Comparison of ENCODE assay signal across 8 cellular contexts in genomic region chr1:25246600-25247023, GRCh38. TPM values are rescaled to one million over a fixed set of nuclear protein-coding genes. Genes with fewer than 3 reads are reported as not detected.
DNase-seq lines count a peak whose midpoint lies in the region; ATAC-seq and TF ChIP-seq lines count a peak whose summit lies in the region.

No MANE protein-coding gene starts in this region.

- no peaks in the 10 kb centered on the region for H4K20me1 ChIP-seq in fibroblast of lung (ENCODE audit: control insufficient read depth, extremely low read depth, insufficient read depth, low read length)

- H3K4me2 ChIP-seq in fibroblast of lung (ENCODE audit: extremely low read depth, insufficient read depth, low read length) (peak overlapping the region; percentile 83), parathyroid adenoma (ENCODE audit: low read length) (peak overlapping the region; percentile 96)

- POLR2A ChIA-PET in activated CD8-positive, alpha-beta T cell treated with anti-CD3 and anti-CD28 coated beads for 36 hours (lab: Charles Lee), result interaction anchor here (0.6 to 3.9 kb wide), 7 partner anchors 14 to 323 kb away, joined by 3 to 40 read pairs (median 3); partner anchors contain the start of genes SYF2 and TMEM50A

- H3K27me3 Mint-ChIP-seq in activated CD8-positive, alpha-beta T cell treated with anti-CD3 and anti-CD28 coated beads for 36 hours, result no peaks in the 10 kb centered on the region

- H3K27me3 ChIP-seq in fibroblast of lung (ENCODE audit: control insufficient read depth, insufficient read depth, low read length), result no peaks in the 10 kb centered on the region
- H3K27me3 ChIP-seq in parathyroid adenoma (ENCODE audit: control insufficient read depth, insufficient read depth, low read length), result no peaks in the 10 kb centered on the region

- peak overlapping the region; percentile 99 for H3K27ac ChIP-seq in fibroblast of lung (ENCODE audit: insufficient read depth, low read length)
- peak overlapping the region; percentile 97 for H3K27ac ChIP-seq in parathyroid adenoma

- H3K4me3 ChIP-seq in fibroblast of lung (replicated peaks in 1 of 4; ENCODE audit: control extremely low read depth in 1 of 4, insufficient read depth in 1 of 4, low read depth in 3 of 4, low read length in 4 of 4) (peak overlapping the region; percentile 78 to 96 (median 92)), parathyroid adenoma (ENCODE audit: low read depth, low read length) (peak overlapping the region; percentile 99)

- CTCF ChIA-PET in activated CD8-positive, alpha-beta T cell treated with anti-CD3 and anti-CD28 coated beads for 36 hours (lab: Charles Lee), result no interaction called here

- no peak for TF ChIP-seq CTCF in activated CD8-positive, alpha-beta T cell treated with anti-CD3 and anti-CD28 coated beads for 36 hours (IDR thresholded peaks at IDR 0.05)
- TF ChIP-seq CTCF in fibroblast of lung (conservative IDR thresholded peaks at IDR 0.05 in 1 of 2, IDR thresholded peaks at IDR 0.05 in 1 of 2; ENCODE audit: low read depth in 1 of 2, low read length in 2 of 2), result no peak
- TF ChIP-seq CTCF in parathyroid adenoma (IDR thresholded peaks at IDR 0.05), result no peak

- H3K9me3 Mint-ChIP-seq in activated CD8-positive, alpha-beta T cell treated with anti-CD3 and anti-CD28 coated beads for 36 hours, result no peaks in the 10 kb centered on the region

- H3K9ac ChIP-seq in fibroblast of lung (ENCODE audit: insufficient read depth, low read length), result peak overlapping the region; percentile 97
- no peak overlapping the region for H3K9ac ChIP-seq in parathyroid adenoma

- ATAC-seq in HG03108 (IDR thresholded peaks at IDR 0.05; ENCODE audit: unreplicated experiment), result peak; percentile 9
- no peak for ATAC-seq in activated CD8-positive, alpha-beta T cell treated with anti-CD3 and anti-CD28 coated beads for 36 hours
- no peak for ATAC-seq in GM18519 (IDR thresholded peaks at IDR 0.05; ENCODE audit: low FRiP score, unreplicated experiment)
- no peak for ATAC-seq in HG03139 (IDR thresholded peaks at IDR 0.05; ENCODE audit: unreplicated experiment)

- no peaks in the 10 kb centered on the region for H3K9me3 ChIP-seq in fibroblast of lung (ENCODE audit: control insufficient read depth, insufficient read depth, low read depth, low read length)
- no peaks in the 10 kb centered on the region for H3K9me3 ChIP-seq in parathyroid adenoma (ENCODE audit: control insufficient read depth, low read length)

- H3K4me1 ChIP-seq in fibroblast of lung (ENCODE audit: control insufficient read depth, extremely low read depth, insufficient read depth, low read length), result peaks cover 3% of the 10 kb centered on the region
- no peaks in the 10 kb centered on the region for H3K4me1 ChIP-seq in parathyroid adenoma

- DNase-seq in NCI-H146 (lab: John Stamatoyannopoulos, UW) (peak; percentile 33), NCI-H146 treated with DMSO at 0.1 percent for 48 hours (lab: John Stamatoyannopoulos, UW; ENCODE audit: unreplicated experiment) (no peak), fibroblast of lung (ENCODE audit: low read depth in 2 of 2) (peak in 1 of 2 donors; percentile 15)
- DNase-seq in activated CD8-positive, alpha-beta T cell treated with anti-CD3 and anti-CD28 coated beads for 36 hours, result peak; percentile 39

- intact Hi-C loops in activated CD8-positive, alpha-beta T cell treated with anti-CD3 and anti-CD28 coated beads for 36 hours (cut with micrococcal nuclease), result loop anchor here (5.0 kb wide), 1 partner anchor 91 kb away; the partner anchor contains the start of gene TMEM50A

- peaks cover 43% of the 10 kb centered on the region for H3K79me2 ChIP-seq in fibroblast of lung (ENCODE audit: control insufficient read depth, insufficient read depth, low read length)
- no peaks in the 10 kb centered on the region for H3K79me2 ChIP-seq in parathyroid adenoma

- H3K36me3 ChIP-seq in fibroblast of lung (ENCODE audit: control insufficient read depth, insufficient read depth, low read length) (peaks cover 7% of the 10 kb centered on the region), parathyroid adenoma (ENCODE audit: control insufficient read depth, insufficient read depth, low read length) (no peaks in the 10 kb centered on the region)

- peak overlapping the region; percentile 98 for H3K27ac Mint-ChIP-seq in activated CD8-positive, alpha-beta T cell treated with anti-CD3 and anti-CD28 coated beads for 36 hours

- H2AFZ ChIP-seq in fibroblast of lung (ENCODE audit: low read length), result no peak overlapping the region
- peak overlapping the region; percentile 69 for H2AFZ ChIP-seq in parathyroid adenoma

- peaks cover 46% of the 10 kb centered on the region for H3K4me1 Mint-ChIP-seq in activated CD8-positive, alpha-beta T cell treated with anti-CD3 and anti-CD28 coated beads for 36 hours (ENCODE audit: low read depth)

- H3K4me3 Mint-ChIP-seq in activated CD8-positive, alpha-beta T cell treated with anti-CD3 and anti-CD28 coated beads for 36 hours, result peak overlapping the region; percentile 97

- H3K36me3 Mint-ChIP-seq in activated CD8-positive, alpha-beta T cell treated with anti-CD3 and anti-CD28 coated beads for 36 hours (ENCODE audit: low read depth), result peaks cover 44% of the 10 kb centered on the region

RNA-seq across cellular contexts. Expression of gene RSRP1, which starts 0.6 kb away (rescaled TPM):
- total RNA-seq in activated CD8-positive, alpha-beta T cell treated with anti-CD3 and anti-CD28 coated beads for 36 hours, result 100 to 1,000 TPM; 124 to 139 TPM
- 123 and 128 TPM in 2 replicates for total RNA-seq in fibroblast of lung
- 21.2 and 37.9 TPM in 2 replicates for polyA plus RNA-seq in fibroblast of lung
- 12.8 and 21.4 TPM in 2 replicates for polyA plus RNA-seq in fibroblast of lung (2012)
- polyA minus RNA-seq in fibroblast of lung (ENCODE audit: low replicate concordance), result 5.2 and 7.0 TPM in 2 replicates

RNA-seq across cellular contexts. Expression of gene SYF2, which starts 14.3 kb away (rescaled TPM):
- 10 to 100 TPM; 35.7 to 39.6 TPM for total RNA-seq in activated CD8-positive, alpha-beta T cell treated with anti-CD3 and anti-CD28 coated beads for 36 hours
- total RNA-seq in fibroblast of lung, result 42.4 and 55.0 TPM in 2 replicates
- polyA plus RNA-seq in fibroblast of lung, result 36.2 and 41.6 TPM in 2 replicates
- 38.3 and 44.2 TPM in 2 replicates for polyA plus RNA-seq in fibroblast of lung (2012)
- not detected in 2 replicates for polyA minus RNA-seq in fibroblast of lung (ENCODE audit: low replicate concordance)

RNA-seq across cellular contexts. Expression of gene RHD, which starts 25.7 kb away (rescaled TPM):
- not detected for total RNA-seq in activated CD8-positive, alpha-beta T cell treated with anti-CD3 and anti-CD28 coated beads for 36 hours
- total RNA-seq in fibroblast of lung, result not detected in 2 replicates
- not detected in 2 replicates for polyA plus RNA-seq in fibroblast of lung
- polyA plus RNA-seq in fibroblast of lung (2012), result not detected in 2 replicates
- not detected in 2 replicates for polyA minus RNA-seq in fibroblast of lung (ENCODE audit: low replicate concordance)
